Comparison of ENCODE assay signal across 20 cellular contexts in the genomic region with DNA sequence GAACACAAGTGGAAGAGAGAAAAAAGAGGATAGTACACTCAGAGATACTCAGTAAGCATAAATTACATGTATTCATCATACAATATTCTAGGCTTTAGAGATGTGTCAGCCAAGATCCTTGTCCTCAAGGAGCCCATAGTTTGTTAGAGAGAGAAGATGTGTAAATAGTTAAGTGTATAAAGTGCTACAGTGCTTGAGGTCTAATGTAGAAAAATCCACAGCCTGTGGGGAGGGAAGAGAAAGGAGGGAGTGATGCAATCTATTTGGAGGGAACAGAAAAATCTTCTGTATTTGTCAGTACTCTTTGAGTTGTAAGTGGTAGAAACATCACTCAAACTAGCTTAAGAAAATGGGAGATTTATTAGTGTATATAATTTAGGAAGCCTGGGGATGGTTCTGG.
DNase-seq lines count a peak whose midpoint lies in the region; TF ChIP-seq lines count a peak whose summit lies in the region.
"Had no signal": no experiment of that assay in that cellular context is flagged by ENCODE, and none has a peak within 500 bp of the region (broad histone marks: within the 10 kb centered on the region; RNA-seq: fewer than 3 reads in every experiment).

No MANE protein-coding gene starts in this region.

- H3K36me3 ChIP-seq in fibroblast of lung (ENCODE audit: control insufficient read depth, insufficient read depth, low read length) (no peaks in the 10 kb centered on the region), smooth muscle cell (ENCODE audit: low read depth) (no peaks in the 10 kb centered on the region), OCI-LY7 (ENCODE audit: insufficient read depth, low read length) (no peaks in the 10 kb centered on the region)
- no peaks in the 10 kb centered on the region for H3K36me3 ChIP-seq in CD4-positive, alpha-beta memory T cell (ENCODE audit: insufficient read depth, low read length)
- H3K36me3 ChIP-seq: esophagus muscularis mucosa, pancreas, SJCRH30, thoracic aorta had no signal

- no peaks in the 10 kb centered on the region for H3K9me3 ChIP-seq in fibroblast of lung (ENCODE audit: control insufficient read depth, insufficient read depth, low read depth, low read length)
- no peaks in the 10 kb centered on the region for H3K9me3 ChIP-seq in smooth muscle cell (replicated peaks; ENCODE audit: low read depth)
- H3K9me3 ChIP-seq in OCI-LY7 (ENCODE audit: low read length), result no peaks in the 10 kb centered on the region
- H3K9me3 ChIP-seq in CD4-positive, alpha-beta memory T cell (ENCODE audit: control insufficient read depth in 1 of 2, low read length in 2 of 2), result no peaks in the 10 kb centered on the region
- H3K9me3 ChIP-seq: esophagus muscularis mucosa, pancreas, SJCRH30, thoracic aorta had no signal

- no TSS peak for BruUV-seq in OCI-LY7 (replicated peaks; lab: Mats Ljungman, UMichigan)

- no peak for TF ChIP-seq CTCF in NB4 (IDR thresholded peaks at IDR 0.05; ENCODE audit: low read depth, low read length)
- TF ChIP-seq CTCF in fibroblast of lung (conservative IDR thresholded peaks at IDR 0.05 in 1 of 2, IDR thresholded peaks at IDR 0.05 in 1 of 2; ENCODE audit: low read depth in 1 of 2, low read length in 2 of 2), result no peak
- no peak for TF ChIP-seq CTCF in smooth muscle cell (IDR thresholded peaks at IDR 0.05; ENCODE audit: borderline replicate concordance, insufficient read depth, poor library complexity, severe bottlenecking)
- TF ChIP-seq CTCF in OCI-LY7 (conservative IDR thresholded peaks at IDR 0.05; ENCODE audit: low read length), result no peak

- H3K4me1 Mint-ChIP-seq in CD4-positive, alpha-beta memory T cell, result peaks cover 0 to 1% (median 0%) of the 10 kb centered on the region in 4 donors
- H3K4me1 Mint-ChIP-seq: activated CD8-positive, alpha-beta memory T cell treated with anti-CD3 and anti-CD28 coated beads, Interleukin-2, amount 10 ng/mL, durations not matched to agents 7 days and 5 days; activated naive CD4-positive, alpha-beta T cell treated with anti-CD3 and anti-CD28 coated beads, Interleukin-2, amount 50 U/mL, for 24 hours; B cell had no signal

- H3K4me1 ChIP-seq in fibroblast of lung (ENCODE audit: control insufficient read depth, extremely low read depth, insufficient read depth, low read length) (peaks cover 1% of the 10 kb centered on the region), smooth muscle cell (ENCODE audit: low read depth) (peaks cover 5% of the 10 kb centered on the region), OCI-LY7 (ENCODE audit: insufficient read depth, low read length, poor library complexity, severe bottlenecking) (no peaks in the 10 kb centered on the region)
- H3K4me1 ChIP-seq in CD4-positive, alpha-beta memory T cell (ENCODE audit: insufficient read depth, low read length), result no peaks in the 10 kb centered on the region
- H3K4me1 ChIP-seq: pancreas had no signal

- no peak for TF ChIP-seq POLR2A in NB4 (IDR thresholded peaks at IDR 0.05; ENCODE audit: extremely low read depth, insufficient read length)

- H3K27ac Mint-ChIP-seq in CD4-positive, alpha-beta memory T cell, result no peak overlapping the region
- H3K27ac Mint-ChIP-seq: activated CD8-positive, alpha-beta memory T cell treated with anti-CD3 and anti-CD28 coated beads, Interleukin-2, amount 10 ng/mL, durations not matched to agents 7 days and 5 days; activated naive CD4-positive, alpha-beta T cell treated with anti-CD3 and anti-CD28 coated beads, Interleukin-2, amount 50 U/mL, for 24 hours; B cell; nephron had no signal

- no peaks in the 10 kb centered on the region for H3K79me2 ChIP-seq in fibroblast of lung (ENCODE audit: control insufficient read depth, insufficient read depth, low read length)
- H3K79me2 ChIP-seq in smooth muscle cell (ENCODE audit: low read depth), result peaks cover 36% of the 10 kb centered on the region
- H3K79me2 ChIP-seq in OCI-LY7 (ENCODE audit: insufficient read depth, low read depth, low read length), result no peaks in the 10 kb centered on the region

- H3K4me3 ChIP-seq in NB4 (ENCODE audit: low read depth, low read length), result no peak overlapping the region
- H3K4me3 ChIP-seq in fibroblast of lung (replicated peaks in 1 of 4; ENCODE audit: control extremely low read depth in 1 of 4, insufficient read depth in 1 of 4, low read depth in 3 of 4, low read length in 4 of 4), result no peak overlapping the region
- H3K4me3 ChIP-seq in smooth muscle cell, result no peak overlapping the region
- no peak overlapping the region for H3K4me3 ChIP-seq in OCI-LY7 (ENCODE audit: low read depth, low read length, poor library complexity, severe bottlenecking)
- H3K4me3 ChIP-seq in CD4-positive, alpha-beta memory T cell (ENCODE audit: low read length in 2 of 2), result no peak overlapping the region
- H3K4me3 ChIP-seq: esophagus muscularis mucosa, pancreas, SJCRH30, thoracic aorta had no signal

- no peaks in the 10 kb centered on the region for H3K9me2 ChIP-seq in OCI-LY7 (ENCODE audit: insufficient read depth, low read length)

- H3K9ac ChIP-seq in fibroblast of lung (ENCODE audit: insufficient read depth, low read length), result no peak overlapping the region
- no peak overlapping the region for H3K9ac ChIP-seq in smooth muscle cell (ENCODE audit: low read depth)

- intact Hi-C loops in OCI-LY7 (cut with micrococcal nuclease; ENCODE audit: unreplicated experiment), result no loop called here
- intact Hi-C loops in CD4-positive, alpha-beta memory T cell (cut with micrococcal nuclease), result no loop called here

- H3K4me2 ChIP-seq in fibroblast of lung (ENCODE audit: extremely low read depth, insufficient read depth, low read length), result no peak overlapping the region
- H3K4me2 ChIP-seq in smooth muscle cell, result peak overlapping the region; percentile 44
- H3K4me2 ChIP-seq in OCI-LY7 (ENCODE audit: low read length), result no peak overlapping the region

- H3K27ac ChIP-seq in fibroblast of lung (ENCODE audit: insufficient read depth, low read length) (peak overlapping the region; percentile 29), smooth muscle cell (ENCODE audit: low read depth) (peak overlapping the region; percentile 55), OCI-LY7 (ENCODE audit: low read depth, low read length, poor library complexity, severe bottlenecking) (no peak overlapping the region)
- H3K27ac ChIP-seq in CD4-positive, alpha-beta memory T cell (ENCODE audit: low read depth, low read length), result no peak overlapping the region
- H3K27ac ChIP-seq: pancreas, SJCRH30, thoracic aorta had no signal

- H3F3A ChIP-seq in smooth muscle cell (ENCODE audit: low read depth), result peaks cover 4% of the 10 kb centered on the region

- no peaks in the 10 kb centered on the region for H3K36me3 Mint-ChIP-seq in CD4-positive, alpha-beta memory T cell
- H3K36me3 Mint-ChIP-seq: activated CD8-positive, alpha-beta memory T cell treated with anti-CD3 and anti-CD28 coated beads, Interleukin-2, amount 10 ng/mL, durations not matched to agents 7 days and 5 days; activated naive CD4-positive, alpha-beta T cell treated with anti-CD3 and anti-CD28 coated beads, Interleukin-2, amount 50 U/mL, for 24 hours had no signal

- H4K20me1 ChIP-seq in fibroblast of lung (ENCODE audit: control insufficient read depth, extremely low read depth, insufficient read depth, low read length) (no peaks in the 10 kb centered on the region), smooth muscle cell (ENCODE audit: low read depth) (peaks cover 68% of the 10 kb centered on the region), OCI-LY7 (ENCODE audit: insufficient read depth, low read length) (no peaks in the 10 kb centered on the region)

- POLR2A ChIA-PET in OCI-LY7 (lab: Charles Lee), result interaction anchor here (0.5 kb wide), 2 partner anchors 13 to 46 kb away, joined by 3 read pairs; no protein-coding TSS in a partner anchor
- POLR2A ChIA-PET in CD4-positive, alpha-beta memory T cell (lab: Charles Lee; ENCODE audit: partially characterized antibody), result no interaction called here

- H2AFZ ChIP-seq in fibroblast of lung (ENCODE audit: low read length), result no peak overlapping the region
- H2AFZ ChIP-seq in smooth muscle cell (ENCODE audit: low read depth), result no peak overlapping the region
- H2AFZ ChIP-seq in OCI-LY7 (ENCODE audit: low read length), result no peak overlapping the region

- peaks cover 0 to 6% of the 10 kb centered on the region in 2 donors for H3K27me3 Mint-ChIP-seq in CD4-positive, alpha-beta memory T cell

- H3K27me3 ChIP-seq in fibroblast of lung (ENCODE audit: control insufficient read depth, insufficient read depth, low read length) (no peaks in the 10 kb centered on the region), smooth muscle cell (ENCODE audit: low read depth) (no peaks in the 10 kb centered on the region)
- no peaks in the 10 kb centered on the region for H3K27me3 ChIP-seq in CD4-positive, alpha-beta memory T cell (ENCODE audit: insufficient read depth, low read length)
- H3K27me3 ChIP-seq: pancreas, SJCRH30 had no signal

- DNase-seq in GM03348 (ENCODE audit: low spot score) (peak; percentile 42), NB4 (ENCODE audit: low read depth) (peak; percentile 24), fibroblast of lung (ENCODE audit: low read depth in 2 of 2) (peak in 1 of 2 donors; percentile 30), smooth muscle cell (lab: John Stamatoyannopoulos, UW; ENCODE audit: unreplicated experiment) (no peak), OCI-LY7 (ENCODE audit: low spot score) (no peak), Ammon's horn (ENCODE audit: low spot score) (no peak)
- DNase-seq in CD4-positive, alpha-beta memory T cell, result no peak
- DNase-seq: activated CD4-positive, alpha-beta T cell treated with anti-CD3 and anti-CD28 coated beads for 48 hours; activated CD8-positive, alpha-beta memory T cell treated with anti-CD3 and anti-CD28 coated beads, Interleukin-2, amount 10 ng/mL, durations not matched to agents 7 days and 5 days; DMS79; NCI-H1105; NCI-H2029 treated with DMSO at 0.1 percent for 48 hours; pancreas; SJCRH30; stimulated activated CD4-positive, alpha-beta T cell treated with anti-CD3 and anti-CD28 coated beads, Interleukin-1b, Interleukin-23, amount 100 ng/mL, for 48 hours had no signal

- CTCF ChIA-PET in OCI-LY7 (lab: Charles Lee; ENCODE audit: unreplicated experiment), result interaction anchor here (0.5 to 0.6 kb wide), 2 partner anchors 302 to 308 kb away, joined by 3 read pairs; no protein-coding TSS in a partner anchor
- CTCF ChIA-PET in CD4-positive, alpha-beta memory T cell (lab: Charles Lee; ENCODE audit: partially characterized antibody), result no interaction called here

- H3K9me3 Mint-ChIP-seq in CD4-positive, alpha-beta memory T cell, result no peaks in the 10 kb centered on the region
- H3K9me3 Mint-ChIP-seq: activated naive CD4-positive, alpha-beta T cell treated with anti-CD3 and anti-CD28 coated beads, Interleukin-2, amount 50 U/mL, for 24 hours had no signal

- H3K4me3 Mint-ChIP-seq in CD4-positive, alpha-beta memory T cell, result no peak overlapping the region
- H3K4me3 Mint-ChIP-seq: activated CD8-positive, alpha-beta memory T cell treated with anti-CD3 and anti-CD28 coated beads, Interleukin-2, amount 10 ng/mL, durations not matched to agents 7 days and 5 days; activated naive CD4-positive, alpha-beta T cell treated with anti-CD3 and anti-CD28 coated beads, Interleukin-2, amount 50 U/mL, for 24 hours; B cell; nephron had no signal

Comparison
In these comparisons a context has a peak if more than half of its experiments do, and no peak if none do; other contexts are left out.
1. DNase-seq: peak in GM03348 (single experiment) and NB4 (single experiment); none in smooth muscle cell (single experiment), OCI-LY7 (single experiment), Ammon's horn (single experiment) and CD4-positive, alpha-beta memory T cell (0 of 5).
2. H3K27ac ChIP-seq: peak in fibroblast of lung (single experiment) and smooth muscle cell (single experiment); none in OCI-LY7 (single experiment) and CD4-positive, alpha-beta memory T cell (single experiment).